ENCODE assay signal across 33 cellular contexts in genomic region chr15:34264070-34264469, GRCh38.
"Had no signal": no experiment of that assay in that cellular context is flagged by ENCODE, and none has a peak within 500 bp of the region (broad histone marks: within the 10 kb centered on the region; RNA-seq: fewer than 3 reads in every experiment).

No MANE protein-coding gene starts in this region.

- H3K4me3 ChIP-seq: MG63, SK-N-MC had no signal

- H3K9me3 ChIP-seq: MG63 had no signal

- H3K4me3 Mint-ChIP-seq: activated CD4-positive, alpha-beta T cell treated with anti-CD3 and anti-CD28 coated beads for 36 hours; activated CD8-positive, alpha-beta memory T cell treated with anti-CD3 and anti-CD28 coated beads, Interleukin-2, amount 10 ng/mL, durations not matched to agents 7 days and 5 days; activated CD8-positive, alpha-beta T cell treated with anti-CD3 and anti-CD28 coated beads, Interleukin-2, amount 10 ng/mL, durations not matched to agents 7 days and 5 days; activated naive CD4-positive, alpha-beta T cell treated with anti-CD3 and anti-CD28 coated beads, Interleukin-2, amount 10 ng/mL, durations not matched to agents 7 days and 5 days; activated T-cell treated with anti-CD3 and anti-CD28 coated beads, Interleukin-2, amount 50 U/mL, for 4 hours; activated T-helper 17 cell treated with anti-CD3 and anti-CD28 coated beads, Interleukin-2, amount 50 U/mL, for 72 hours; brain; central memory CD8-positive, alpha-beta T cell; T-cell had no signal

- ATAC-seq: activated CD4-positive, alpha-beta T cell treated with anti-CD3 and anti-CD28 coated beads for 36 hours; activated CD8-positive, alpha-beta memory T cell treated with anti-CD3 and anti-CD28 coated beads, Interleukin-2, amount 10 ng/mL, durations not matched to agents 7 days and 5 days; activated CD8-positive, alpha-beta T cell treated with anti-CD3 and anti-CD28 coated beads, Interleukin-2, amount 10 ng/mL, durations not matched to agents 7 days and 5 days; activated T-cell treated with anti-CD3 and anti-CD28 coated beads, Interleukin-2, amount 50 U/mL, for 4 hours; activated T-helper 17 cell treated with anti-CD3 and anti-CD28 coated beads, Interleukin-2, amount 50 U/mL, for 72 hours; Panc1; Right ventricle myocardium inferior; T-cell had no signal

- FAIRE-seq: astrocyte, TTC549 had no signal

- H3K27ac Mint-ChIP-seq: activated CD4-positive, alpha-beta T cell treated with anti-CD3 and anti-CD28 coated beads for 36 hours; activated CD8-positive, alpha-beta memory T cell treated with anti-CD3 and anti-CD28 coated beads, Interleukin-2, amount 10 ng/mL, durations not matched to agents 7 days and 5 days; activated CD8-positive, alpha-beta T cell treated with anti-CD3 and anti-CD28 coated beads, Interleukin-2, amount 10 ng/mL, durations not matched to agents 7 days and 5 days; activated naive CD4-positive, alpha-beta T cell treated with anti-CD3 and anti-CD28 coated beads, Interleukin-2, amount 10 ng/mL, durations not matched to agents 7 days and 5 days; activated T-helper 17 cell treated with anti-CD3 and anti-CD28 coated beads, Interleukin-2, amount 50 U/mL, for 72 hours; brain had no signal

- H3K36me3 Mint-ChIP-seq: activated CD8-positive, alpha-beta memory T cell treated with anti-CD3 and anti-CD28 coated beads, Interleukin-2, amount 10 ng/mL, durations not matched to agents 7 days and 5 days; brain had no signal

- H3K27ac ChIP-seq: SK-N-MC had no signal

- H3K27me3 Mint-ChIP-seq: activated CD4-positive, alpha-beta T cell treated with anti-CD3 and anti-CD28 coated beads for 36 hours; activated CD8-positive, alpha-beta memory T cell treated with anti-CD3 and anti-CD28 coated beads, Interleukin-2, amount 10 ng/mL, durations not matched to agents 7 days and 5 days; activated naive CD4-positive, alpha-beta T cell treated with anti-CD3 and anti-CD28 coated beads, Interleukin-2, amount 10 ng/mL, durations not matched to agents 7 days and 5 days; activated T-helper 17 cell treated with anti-CD3 and anti-CD28 coated beads, Interleukin-2, amount 50 U/mL, for 72 hours; brain; central memory CD8-positive, alpha-beta T cell; T-cell had no signal

- H3K9me3 Mint-ChIP-seq: activated naive CD4-positive, alpha-beta T cell treated with anti-CD3 and anti-CD28 coated beads, Interleukin-2, amount 10 ng/mL, durations not matched to agents 7 days and 5 days; activated T-cell treated with anti-CD3 and anti-CD28 coated beads, Interleukin-2, amount 50 U/mL, for 4 hours; activated T-helper 17 cell treated with anti-CD3 and anti-CD28 coated beads, Interleukin-2, amount 50 U/mL, for 72 hours; brain; central memory CD8-positive, alpha-beta T cell; T-cell had no signal

- H3K4me1 Mint-ChIP-seq: activated CD8-positive, alpha-beta memory T cell treated with anti-CD3 and anti-CD28 coated beads, Interleukin-2, amount 10 ng/mL, durations not matched to agents 7 days and 5 days; activated naive CD4-positive, alpha-beta T cell treated with anti-CD3 and anti-CD28 coated beads, Interleukin-2, amount 10 ng/mL, durations not matched to agents 7 days and 5 days; activated T-helper 17 cell treated with anti-CD3 and anti-CD28 coated beads, Interleukin-2, amount 50 U/mL, for 72 hours; brain; central memory CD8-positive, alpha-beta T cell had no signal

- DNase-seq: activated CD4-positive, alpha-beta T cell treated with anti-CD3 and anti-CD28 coated beads for 36 hours; activated CD4-positive, alpha-beta T cell treated with anti-CD3 and anti-CD28 coated beads, Interleukin-2, amount 50 U/mL, for 4 hours; activated CD8-positive, alpha-beta memory T cell treated with anti-CD3 and anti-CD28 coated beads, Interleukin-2, amount 10 ng/mL, durations not matched to agents 7 days and 5 days; activated CD8-positive, alpha-beta T cell treated with anti-CD3 and anti-CD28 coated beads, Interleukin-2, amount 10 ng/mL, durations not matched to agents 7 days and 5 days; activated gamma-delta T cell; activated naive CD4-positive, alpha-beta T cell treated with anti-CD3 and anti-CD28 coated beads, Interleukin-2, amount 10 ng/mL, durations not matched to agents 7 days and 5 days; activated T-cell treated with anti-CD3 and anti-CD28 coated beads, Interleukin-2, amount 50 U/mL, for 4 hours; amygdala; MG63; MV-4-11; NCI-H1092 treated with DMSO at 0.1 percent for 48 hours; NCI-H1417 treated with DMSO at 0.1 percent for 48 hours; NCI-H1694; NCI-H2029; NCI-H2107; NCI-H2171 treated with DMSO at 0.1 percent for 48 hours; NCI-H226; NCI-H510A; NCI-H526 treated with DMSO at 0.1 percent for 48 hours; NK-92 treated with Interleukin-12 subunit alpha and Interleukin-12 subunit beta, amount 100 ng/mL, for 24 hours; OCI-M1; RPMI8226; T-cell; T-helper 2 cell; T1000 had no signal
